ENCODE assay signal across 8 cellular contexts in the genomic region with DNA sequence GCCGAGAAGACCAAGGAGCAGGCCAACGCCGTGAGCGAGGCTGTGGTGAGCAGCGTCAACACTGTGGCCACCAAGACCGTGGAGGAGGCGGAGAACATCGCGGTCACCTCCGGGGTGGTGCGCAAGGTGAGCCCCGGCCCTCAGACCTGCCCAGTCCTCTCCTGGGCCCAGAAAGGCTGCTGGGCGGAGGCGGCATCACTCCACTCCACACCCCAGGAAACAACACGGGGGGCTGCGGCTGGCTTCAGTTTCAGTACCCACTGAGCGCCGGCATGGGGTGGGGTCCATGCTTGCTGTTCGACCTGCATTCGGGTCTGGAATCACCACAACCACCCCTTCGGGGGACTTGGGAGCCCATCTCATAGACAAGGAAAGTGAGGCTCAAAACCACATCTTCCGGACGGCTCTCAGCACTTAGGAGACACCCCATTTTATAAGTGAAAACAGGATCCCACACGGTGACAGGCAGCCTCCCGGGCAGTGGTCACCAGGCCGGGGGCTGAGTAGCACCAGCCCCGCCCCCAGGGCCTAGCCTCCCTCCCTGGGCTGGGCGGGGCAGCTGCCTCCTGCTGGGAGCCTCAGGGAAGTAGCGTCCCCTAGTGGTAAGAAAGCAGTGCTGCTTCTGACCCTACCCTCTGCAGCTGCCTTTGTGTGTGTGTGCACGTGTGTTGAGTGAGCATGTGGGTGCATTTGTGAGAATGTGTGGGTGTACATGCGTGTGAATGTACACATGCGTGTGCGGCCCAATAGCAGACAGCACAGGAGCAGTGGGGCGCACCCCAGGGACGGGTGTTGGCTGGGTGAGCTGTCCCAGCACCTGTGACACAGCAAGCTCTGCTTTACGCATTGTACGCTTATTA. TPM values are rescaled to one million over a fixed set of nuclear protein-coding genes. Genes with fewer than 3 reads are reported as not detected.
DNase-seq lines count a peak whose midpoint lies in the region; ATAC-seq and TF ChIP-seq lines count a peak whose summit lies in the region.

No MANE protein-coding gene starts in this region.

- peak; percentile 76 for ATAC-seq in HG02885 (IDR thresholded peaks at IDR 0.05; ENCODE audit: poor library complexity, unreplicated experiment)
- peak; percentile 77 for ATAC-seq in upper lobe of right lung

- H3K79me2 ChIP-seq in OCI-LY3 (ENCODE audit: low read length) (peaks cover 30% of the 10 kb centered on the region), mammary epithelial cell (ENCODE audit: insufficient read depth, low read length) (peaks cover 35% of the 10 kb centered on the region)

- intact Hi-C loops in mammary epithelial cell (cut with micrococcal nuclease) (loop anchor here (1.0 to 2.0 kb wide), 3 partner anchors 21 to 559 kb away; no protein-coding TSS in a partner anchor), upper lobe of right lung (cut with DNase I) (no loop called here)

- no peaks in the 10 kb centered on the region for H3K9me3 ChIP-seq in OCI-LY3 (ENCODE audit: insufficient read depth, low read length)
- H3K9me3 ChIP-seq in mammary epithelial cell (replicated peaks; ENCODE audit: insufficient read depth, low read length): no peaks in the 10 kb centered on the region
- H3K9me3 ChIP-seq in upper lobe of right lung: no peaks in the 10 kb centered on the region

- no peaks in the 10 kb centered on the region for H3K27me3 ChIP-seq in OCI-LY3 (ENCODE audit: low read depth, low read length)
- no peaks in the 10 kb centered on the region for H3K27me3 ChIP-seq in mammary epithelial cell (ENCODE audit: insufficient read depth, low read length)
- H3K27me3 ChIP-seq in upper lobe of right lung: no peaks in the 10 kb centered on the region

- peak overlapping the region; percentile 100; the same call in 1 of the 2 replicates for H3K9ac ChIP-seq in OCI-LY3 (ENCODE audit: low read length)
- no peak overlapping the region for H3K9ac ChIP-seq in mammary epithelial cell (ENCODE audit: insufficient read depth, low read length)

- H3K36me3 ChIP-seq in OCI-LY3 (replicated peaks; ENCODE audit: low read depth, low read length) (peaks cover 14% of the 10 kb centered on the region), mammary epithelial cell (ENCODE audit: insufficient read depth, low read length) (peaks cover 3% of the 10 kb centered on the region), upper lobe of right lung (no peaks in the 10 kb centered on the region)

- H4K20me1 ChIP-seq in OCI-LY3 (ENCODE audit: insufficient read depth, low read length) (no peaks in the 10 kb centered on the region), mammary epithelial cell (ENCODE audit: insufficient read depth, low read length) (no peaks in the 10 kb centered on the region)

- in situ Hi-C loops in GM13977 (cut with MboI; ENCODE audit: low pct_unique_long_range_greater_than_20kb, low sequenced_read_pairs, unreplicated experiment): no loop called here
- in situ Hi-C loops in mammary epithelial cell (cut with MboI; ENCODE audit: low sequenced_read_pairs in 2 of 2): no loop called here

- BruUV-seq in mammary epithelial cell (replicated peaks; lab: Mats Ljungman, UMichigan): no TSS peak

- H3K4me2 ChIP-seq in OCI-LY3 (ENCODE audit: low read length) (peak overlapping the region; percentile 40), mammary epithelial cell (ENCODE audit: insufficient read depth, low read depth, low read length) (peak overlapping the region; percentile 76)

- CTCF ChIA-PET in mammary epithelial cell (lab: Charles Lee; ENCODE audit: low non-redundant PET): interaction anchor here (0.5 to 0.6 kb wide), 2 partner anchors 95 to 250 kb away, joined by 4 read pairs; no protein-coding TSS in a partner anchor

- H2AFZ ChIP-seq in OCI-LY3 (ENCODE audit: low read depth, low read length) (no peak overlapping the region), mammary epithelial cell (ENCODE audit: low read depth, low read length) (no peak overlapping the region)

- H3K4me1 ChIP-seq in OCI-LY3 (ENCODE audit: low read length) (peaks cover 62% of the 10 kb centered on the region), mammary epithelial cell (ENCODE audit: insufficient read depth, low read length) (peaks cover 51% of the 10 kb centered on the region), upper lobe of right lung (peaks cover 19% of the 10 kb centered on the region)

- 61% methylated on average over 28 of the region's 37 CpGs for WGBS in mammary epithelial cell (ENCODE audit: low coverage, missing lambda C conversion rate)

- peak overlapping the region; percentile 100 for H3K27ac ChIP-seq in OCI-LY3 (ENCODE audit: low read length)
- peak overlapping the region; percentile 71 for H3K27ac ChIP-seq in mammary epithelial cell (ENCODE audit: insufficient read depth, low read depth, low read length)
- H3K27ac ChIP-seq in upper lobe of right lung: peak overlapping the region; percentile 75

- peak; percentile 59 for DNase-seq in AG10803 (ENCODE audit: low read depth)
- peak; percentile 84 for DNase-seq in GM13977 (ENCODE audit: low spot score)
- DNase-seq in mammary epithelial cell: peak; percentile 49
- DNase-seq in left kidney (ENCODE audit: low read depth, low spot score): peak; percentile 80
- DNase-seq in upper lobe of right lung: no peak
- no peak for DNase-seq in effector CD4-positive, alpha-beta T cell

- TF ChIP-seq CTCF in AG10803 (conservative IDR thresholded peaks at IDR 0.05; ENCODE audit: low read length): peak; percentile 81
- peak; percentile 98 for TF ChIP-seq CTCF in GM13977 (IDR thresholded peaks at IDR 0.05; ENCODE audit: extremely low read depth, insufficient read depth, missing control alignments)
- peak; percentile 83 for TF ChIP-seq CTCF in OCI-LY3 (IDR thresholded peaks at IDR 0.05; ENCODE audit: low read depth, low read length)
- peak; percentile 99 to 100 for TF ChIP-seq CTCF in mammary epithelial cell (conservative IDR thresholded peaks at IDR 0.05 in 1 of 2, IDR thresholded peaks at IDR 0.05 in 1 of 2; ENCODE audit: extremely low read depth in 1 of 2, insufficient read depth in 1 of 2, low read depth in 1 of 2, low read length in 2 of 2)
- TF ChIP-seq CTCF in upper lobe of right lung (IDR thresholded peaks at IDR 0.05): peak; percentile 90

- H3K4me3 ChIP-seq in AG10803 (ENCODE audit: low read length) (no peak overlapping the region), OCI-LY3 (ENCODE audit: low read length) (no peak overlapping the region), mammary epithelial cell (replicated peaks in 1 of 3; ENCODE audit: insufficient read depth in 1 of 3, low read depth in 2 of 3, low read length in 3 of 3) (no peak overlapping the region), upper lobe of right lung (peak overlapping the region; percentile 6)

- dilution Hi-C loops in mammary epithelial cell (cut with HindIII; ENCODE audit: low sequenced_read_pairs): no loop called here

RNA-seq across cellular contexts. Expression of a gene that starts 1.8 kb away (rescaled TPM):
- total RNA-seq in mammary epithelial cell: 10 to 100 TPM; 25.7 to 54.0 TPM
- 101 TPM for polyA plus RNA-seq in mammary epithelial cell
- 31.4 TPM for polyA minus RNA-seq in mammary epithelial cell
- 17.2 TPM for total RNA-seq in upper lobe of right lung

RNA-seq across cellular contexts. Expression of a gene that starts 2.8 kb away (rescaled TPM):
- total RNA-seq in mammary epithelial cell (10 to 100 TPM in 1 of 2 donors, 1 to 10 TPM in 1; 8.5 to 13.7 TPM), upper lobe of right lung (86.3 TPM)
- polyA plus RNA-seq in mammary epithelial cell: 11.6 TPM
- 5.4 TPM for polyA minus RNA-seq in mammary epithelial cell

RNA-seq across cellular contexts. Expression of a gene that starts 8.0 kb away (rescaled TPM):
- total RNA-seq in mammary epithelial cell (100 to 1,000 TPM in 1 of 2 donors, 10 to 100 TPM in 1; 57.0 to 247 TPM), upper lobe of right lung (155 TPM)
- 517 TPM for polyA plus RNA-seq in mammary epithelial cell
- polyA minus RNA-seq in mammary epithelial cell: 39.5 TPM

RNA-seq across cellular contexts. Expression of a gene that starts 59.9 kb away (rescaled TPM):
- total RNA-seq in mammary epithelial cell (1 to 10 TPM in 1 of 2 donors, not detected in 1; 4.1 TPM), upper lobe of right lung (not detected)
- polyA plus RNA-seq in mammary epithelial cell: 5.8 TPM
- polyA minus RNA-seq in mammary epithelial cell: not detected

Comparison
In these comparisons a context has a peak if more than half of its experiments do, and no peak if none do; other contexts are left out.
1. DNase-seq: peak in AG10803 (single experiment), GM13977 (single experiment), mammary epithelial cell (single experiment) and left kidney (single experiment); none in upper lobe of right lung (single experiment) and effector CD4-positive, alpha-beta T cell (single experiment).
2. Peak in every context shown above with its lines, with median percentiles within 50 percentile points of each other: CTCF ChIP-seq and H3K27ac ChIP-seq.